21 cellular contexts compared by ENCODE assay signal in genomic region chr7:64905133-64905532, GRCh38. TPM values are rescaled to one million over a fixed set of nuclear protein-coding genes. Genes with fewer than 3 reads are reported as not detected.
DNase-seq lines count a peak whose midpoint lies in the region; ATAC-seq, FAIRE-seq and TF ChIP-seq lines count a peak whose summit lies in the region.
"Had no signal": no experiment of that assay in that cellular context is flagged by ENCODE, and none has a peak within 500 bp of the region (broad histone marks: within the 10 kb centered on the region; RNA-seq: fewer than 3 reads in every experiment).

No MANE protein-coding gene starts in this region.

- TF ChIP-seq EP300 in HepG2 (IDR thresholded peaks at IDR 0.05; ENCODE audit: low read depth in 2 of 2, low read length in 2 of 2), result no peak
- TF ChIP-seq EP300 in HepG2 (CRISPR knock-in tag; IDR thresholded peaks at IDR 0.05; ENCODE audit: borderline replicate concordance), result no peak

- TF ChIP-seq RAD21 in HepG2 (CRISPR knock-in tag; IDR thresholded peaks at IDR 0.05), result no peak

- intact Hi-C loops in HepG2 (cut with micrococcal nuclease; ENCODE audit: unreplicated experiment) (no loop called here), right lobe of liver (cut with DNase I) (no loop called here), pancreas (cut with DNase I) (no loop called here)

- no peak for ATAC-seq in HepG2
- no peak for ATAC-seq in right lobe of liver
- no peak for ATAC-seq in HG02973 (IDR thresholded peaks at IDR 0.05; ENCODE audit: unreplicated experiment)
- no peak for ATAC-seq in pancreas
- ATAC-seq: activated naive CD4-positive, alpha-beta T cell treated with anti-CD3 and anti-CD28 coated beads, Interleukin-2, amount 50 U/mL, for 72 hours; left lobe of liver had no signal

- 75% methylated on average over 12 of the region's 12 CpGs for WGBS in HepG2 (ENCODE audit: low lambda C conversion rate)
- 81% methylated on average over 5 of the region's 12 CpGs for WGBS in right lobe of liver (ENCODE audit: insufficient coverage, low coverage, low lambda C conversion rate, missing lambda C conversion rate)
- WGBS in pancreas, 2 donors, result 87% methylated on average over 12 of the region's 12 CpGs

- H3K9ac ChIP-seq in HepG2 (ENCODE audit: insufficient read depth, low read depth, low read length) (no peak overlapping the region), iPS-15b (ENCODE audit: low read depth, low read length) (no peak overlapping the region)

- BruUV-seq in HepG2 (replicated peaks; lab: Mats Ljungman, UMichigan), result no TSS peak

- no peak for TF ChIP-seq POLR2A in HepG2 (IDR thresholded peaks at IDR 0.05; ENCODE audit: insufficient read depth in 1 of 2, low read depth in 2 of 2, low read length in 2 of 2)
- TF ChIP-seq POLR2A in right lobe of liver (IDR thresholded peaks at IDR 0.05), result no peak

- FAIRE-seq in HepG2 (lab: Jason Lieb, UNC) (no peak), pancreas (lab: Jason Lieb, UNC) (no peak)
- FAIRE-seq: G401.6, GM12891 had no signal

- CTCF ChIA-PET in HepG2 (lab: Yijun Ruan, JAX; ENCODE audit: low intra/inter-chr PET ratio, low total read pairs), result no interaction called here
- CTCF ChIA-PET in RWPE1 (lab: Yijun Ruan, JAX), result interaction anchor here (0.6 kb wide), 1 partner anchor 12 kb away, joined by 3 read pairs; no protein-coding TSS in a partner anchor

- H3K36me3 ChIP-seq in HepG2 (replicated peaks in 1 of 2; ENCODE audit: control insufficient read depth in 1 of 2, insufficient read depth in 2 of 2, low read length in 2 of 2), result no peaks in the 10 kb centered on the region
- H3K36me3 ChIP-seq in right lobe of liver, result no peaks in the 10 kb centered on the region
- no peaks in the 10 kb centered on the region for H3K36me3 ChIP-seq in iPS-15b (ENCODE audit: control insufficient read depth, insufficient read depth, low read length)
- H3K36me3 ChIP-seq in pancreas, result no peaks in the 10 kb centered on the region
- H3K36me3 ChIP-seq: esophagus muscularis mucosa, prostate gland had no signal

- H3K27ac ChIP-seq in HepG2 (ENCODE audit: extremely low read length, insufficient read depth, low read length) (no peak overlapping the region), right lobe of liver (no peak overlapping the region), RWPE1 (peak overlapping the region; percentile 48), pancreas (no peak overlapping the region)
- H3K27ac ChIP-seq: esophagus muscularis mucosa, prostate gland had no signal

- H3K4me3 ChIP-seq in HepG2 (replicated peaks in 1 of 3; ENCODE audit: insufficient read depth in 1 of 3, low read depth in 2 of 3, low read length in 3 of 3) (no peak overlapping the region), right lobe of liver (no peak overlapping the region), iPS-15b (ENCODE audit: low read depth, low read length) (peak overlapping the region; percentile 35), pancreas (no peak overlapping the region)
- H3K4me3 ChIP-seq: esophagus muscularis mucosa, prostate gland had no signal

- H3K27me3 ChIP-seq in HepG2 (ENCODE audit: control insufficient read depth in 1 of 2, insufficient read depth in 2 of 2, low read length in 2 of 2), result no peaks in the 10 kb centered on the region; a peak in 1 of 5 replicates
- no peaks in the 10 kb centered on the region for H3K27me3 ChIP-seq in right lobe of liver
- H3K27me3 ChIP-seq in iPS-15b (ENCODE audit: control insufficient read depth, insufficient read depth, low read length), result no peaks in the 10 kb centered on the region
- H3K27me3 ChIP-seq in pancreas, result no peaks in the 10 kb centered on the region
- H3K27me3 ChIP-seq: esophagus muscularis mucosa had no signal

- peaks cover 2% of the 10 kb centered on the region; the same call in 1 of the 2 replicates for H4K20me1 ChIP-seq in HepG2 (ENCODE audit: insufficient read depth, low read length)

- peaks cover 50% of the 10 kb centered on the region for H3K4me1 ChIP-seq in HepG2 (ENCODE audit: insufficient read depth, low read length)
- no peaks in the 10 kb centered on the region for H3K4me1 ChIP-seq in right lobe of liver
- H3K4me1 ChIP-seq in iPS-15b (ENCODE audit: control insufficient read depth, insufficient read depth, low read length), result peaks cover 15% of the 10 kb centered on the region
- peaks cover 0 to 4% (median 0%) of the 10 kb centered on the region in 3 donors for H3K4me1 ChIP-seq in pancreas
- H3K4me1 ChIP-seq: prostate gland had no signal

- peak overlapping the region; percentile 24 for H3K4me2 ChIP-seq in HepG2 (ENCODE audit: low read depth, low read length)

- H3K79me2 ChIP-seq in HepG2 (ENCODE audit: insufficient read depth, low read length), result peaks cover 44% of the 10 kb centered on the region

- in situ Hi-C loops in HepG2 (cut with HindIII; ENCODE audit: extremely low pct_ligation_motif_present, low pct_unique_long_range_greater_than_20kb), result no loop called here
- in situ Hi-C loops in GM13977 (cut with MboI; ENCODE audit: low pct_unique_long_range_greater_than_20kb, low sequenced_read_pairs, unreplicated experiment), result loop anchor here (25.0 kb wide), 1 partner anchor 593 kb away; the partner anchor contains the start of gene ZNF736

- TF ChIP-seq CTCF in HepG2 (CRISPR knock-in tag; IDR thresholded peaks at IDR 0.05), result no peak
- no peak for TF ChIP-seq CTCF in right lobe of liver (IDR thresholded peaks at IDR 0.05)
- TF ChIP-seq CTCF in RWPE1 (conservative IDR thresholded peaks at IDR 0.05; ENCODE audit: low read depth), result no peak
- TF ChIP-seq CTCF in pancreas (IDR thresholded peaks at IDR 0.05), result no peak
- no peak for TF ChIP-seq CTCF in GM13977 (IDR thresholded peaks at IDR 0.05; ENCODE audit: extremely low read depth, insufficient read depth, missing control alignments)

- POLR2A ChIA-PET in HepG2 (lab: Yijun Ruan, JAX) (no interaction called here), RWPE1 (lab: Yijun Ruan, JAX; ENCODE audit: low non-redundant PET) (no interaction called here)

- DNase-seq in HepG2 (ENCODE audit: low spot score) (peak; percentile 31), right lobe of liver (no peak), RWPE1 (ENCODE audit: low spot score) (no peak), NOMO-1 treated with DMSO at 0.1 percent for 48 hours (lab: John Stamatoyannopoulos, UW; ENCODE audit: unreplicated experiment) (no peak), pancreas (no peak), GM13977 (ENCODE audit: low spot score) (no peak)
- DNase-seq: activated CD4-positive, alpha-beta T cell treated with anti-CD3 and anti-CD28 coated beads for 4 hours; activated T-cell treated with anti-CD3 and anti-CD28 coated beads for 4 hours; COR-L47; Karpas-422; NCI-H1417; NCI-H510A; stimulated activated CD4-positive, alpha-beta T cell treated with anti-CD3 and anti-CD28 coated beads, Interleukin-12 subunit alpha, Interleukin-12 subunit beta, amount 100 ng/mL, for 4 hours had no signal

- H3K9me3 ChIP-seq in HepG2 (ENCODE audit: low read length), result no peaks in the 10 kb centered on the region
- H3K9me3 ChIP-seq in right lobe of liver, result no peaks in the 10 kb centered on the region
- H3K9me3 ChIP-seq in iPS-15b (ENCODE audit: control insufficient read depth, insufficient read depth, low read length), result no peaks in the 10 kb centered on the region
- H3K9me3 ChIP-seq in pancreas, result no peaks in the 10 kb centered on the region
- H3K9me3 ChIP-seq: esophagus muscularis mucosa, prostate gland had no signal

- H2AFZ ChIP-seq in HepG2 (ENCODE audit: low read length), result no peak overlapping the region

TF ChIP-seq in HepG2, 621 proteins besides CTCF, POLR2A, EP300 and RAD21 (continues in another document):
- no peak for TF ChIP-seq ZNF367 (CRISPR knock-in tag; IDR thresholded peaks at IDR 0.05; ENCODE audit: borderline replicate concordance)
- TF ChIP-seq SMC3 (IDR thresholded peaks at IDR 0.05; ENCODE audit: low read length), result no peak
- TF ChIP-seq SRF (IDR thresholded peaks at IDR 0.05; ENCODE audit: low read depth, low read length), result no peak
- TF ChIP-seq ZNF362 (CRISPR knock-in tag; IDR thresholded peaks at IDR 0.05; ENCODE audit: borderline replicate concordance), result peak; percentile 85

RNA-seq across cellular contexts. Expression of gene ZNF273, which starts 2.1 kb away (rescaled TPM):
- total RNA-seq in HepG2 (2016; rRNA removed; fragmentation: Illumina TruSeq; extraction: Trizol), result 5.8 and 6.8 TPM in 2 replicates
- total RNA-seq in HepG2 (2016; cell fraction: cytosol; rRNA removed; fragmentation: Illumina TruSeq; extraction: Trizol; ENCODE audit: low read depth), result 1.1 and 1.3 TPM in 2 replicates
- 5.0 and 7.2 TPM in 2 replicates for total RNA-seq in HepG2 (2016; cell fraction: insoluble cytoplasmic fraction; rRNA removed; fragmentation: Illumina TruSeq; extraction: Trizol)
- total RNA-seq in HepG2 (2016; cell fraction: membrane; rRNA removed; fragmentation: Illumina TruSeq; extraction: Trizol), result 2.1 and 4.0 TPM in 2 replicates
- 4.9 and 5.1 TPM in 2 replicates for total RNA-seq in HepG2 (2016; cell fraction: nucleus; rRNA removed; fragmentation: Illumina TruSeq; extraction: Trizol)
- 0.90 and 1.7 TPM in 2 replicates for polyA plus RNA-seq in HepG2 (2011; rRNA removed)
- 1.0 and 1.2 TPM in 2 replicates for polyA plus RNA-seq in HepG2 (2011; cell fraction: cytosol; rRNA removed)
- 0.64 and 0.69 TPM in 2 replicates for polyA plus RNA-seq in HepG2 (2011; cell fraction: nucleus; rRNA removed)
- 1.3 and 2.0 TPM in 2 replicates for polyA plus RNA-seq in HepG2 (2012)
- 0.62 and 0.71 TPM in 2 replicates for polyA plus RNA-seq in HepG2 (2016; cell fraction: cytosol; fragmentation: Illumina TruSeq; extraction: Trizol; ENCODE audit: low read depth)
- 6.6 and 7.3 TPM in 2 replicates for polyA plus RNA-seq in HepG2 (2016; cell fraction: insoluble cytoplasmic fraction; fragmentation: Illumina TruSeq; extraction: Trizol; ENCODE audit: low read depth)
- 2.5 and 2.6 TPM in 2 replicates for polyA plus RNA-seq in HepG2 (2016; cell fraction: membrane; fragmentation: Illumina TruSeq; extraction: Trizol; ENCODE audit: low read depth)
- 5.0 and 5.1 TPM in 2 replicates for polyA plus RNA-seq in HepG2 (2016; cell fraction: nucleus; fragmentation: Illumina TruSeq; extraction: Trizol; ENCODE audit: insufficient read depth, low read depth)
- 0.90 and 4.3 TPM in 2 replicates for polyA minus RNA-seq in HepG2 (2011; rRNA and poly(A)+ RNA removed; ENCODE audit: low replicate concordance)
- polyA minus RNA-seq in HepG2 (2011; cell fraction: cytosol; rRNA and poly(A)+ RNA removed), result 2.3 TPM in 2 replicates
- 5.3 and 6.6 TPM in 2 replicates for polyA minus RNA-seq in HepG2 (2011; cell fraction: nucleus; rRNA and poly(A)+ RNA removed)
- under 1 TPM; 0.24 to 1.00 (median 0.78) TPM for total RNA-seq in right lobe of liver
- total RNA-seq in pancreas, result 1 to 10 TPM; 1.7 to 8.0 (median 3.0) TPM
- 1 to 10 TPM; 4.6 to 5.4 TPM for polyA plus RNA-seq in pancreas
